In the genomic region with DNA sequence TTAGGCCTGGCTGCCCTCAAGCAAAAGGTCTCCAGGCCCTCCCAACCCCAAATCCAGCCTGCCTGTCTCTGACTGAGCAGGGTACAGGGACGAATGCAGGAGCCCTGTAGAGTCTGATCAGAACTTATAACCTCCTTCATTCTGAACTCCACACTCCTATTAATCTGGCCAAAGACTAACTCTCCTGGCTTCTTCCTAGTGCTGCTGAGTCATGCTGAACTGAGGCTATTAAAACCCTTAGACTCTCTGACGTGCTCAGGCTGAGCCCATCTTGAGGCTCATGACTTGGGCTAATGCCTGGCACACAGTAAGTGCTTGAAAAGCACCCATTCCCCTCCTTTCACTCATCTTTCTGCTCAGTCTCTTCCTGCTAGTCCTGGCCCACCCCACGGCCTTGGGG, we compare ENCODE assay signal across 1 cellular context.
TF ChIP-seq lines count a peak whose summit lies in the region.

No MANE protein-coding gene starts in this region.

TF ChIP-seq in IMR-90, 13 proteins besides CTCF, POLR2A, EP300 and RAD21:
- no peak for TF ChIP-seq RFX5 (IDR thresholded peaks at IDR 0.05; ENCODE audit: low read depth, low read length)
- TF ChIP-seq NFE2L2 (IDR thresholded peaks at IDR 0.05; ENCODE audit: low read depth, low read length) = peak; percentile 37; the same call in 1 of the 2 replicates
- no peak for TF ChIP-seq MXI1 (IDR thresholded peaks at IDR 0.05; ENCODE audit: borderline replicate concordance, low read depth, low read length)
